Comparison of ENCODE assay signal across 1 cellular context in genomic region chr2:10078704-10079191, GRCh38.
TF ChIP-seq lines count a peak whose summit lies in the region.

No MANE protein-coding gene starts in this region.

TF ChIP-seq in SK-N-SH, 30 proteins besides CTCF, POLR2A, EP300 and RAD21 (continued from another document):
- TF ChIP-seq REST (IDR thresholded peaks at IDR 0.05; ENCODE audit: low read depth, low read length): no peak
TF ChIP-seq in SK-N-SH: peak in this region for 0.
